10 cellular contexts compared by ENCODE assay signal in genomic region chr10:49053053-49053997, GRCh38.
DNase-seq lines count a peak whose midpoint lies in the region; ATAC-seq, FAIRE-seq and TF ChIP-seq lines count a peak whose summit lies in the region.
"Had no signal": no experiment of that assay in that cellular context is flagged by ENCODE, and none has a peak within 500 bp of the region (broad histone marks: within the 10 kb centered on the region; RNA-seq: fewer than 3 reads in every experiment).

No MANE protein-coding gene starts in this region.

- no peaks in the 10 kb centered on the region for H3K9me3 Mint-ChIP-seq in osteocyte (ENCODE audit: unreplicated experiment)

- H3K27me3 Mint-ChIP-seq in osteocyte (ENCODE audit: unreplicated experiment) = peaks cover 4% of the 10 kb centered on the region

- DNase-seq in RPMI7951 (ENCODE audit: low read depth) (peak; percentile 4), osteocyte (ENCODE audit: extremely low spot score, unreplicated experiment) (peak; percentile 82), NCI-H345 treated with DMSO at 0.1 percent for 48 hours (lab: John Stamatoyannopoulos, UW; ENCODE audit: unreplicated experiment) (no peak), frontal cortex (ENCODE audit: low spot score in 2 of 2) (no peak), KBM-7 (no peak)
- no peak for DNase-seq in effector memory CD4-positive, alpha-beta T cell
- DNase-seq: NCI-H748 treated with DMSO at 0.1 percent for 48 hours; stimulated activated CD4-positive, alpha-beta T cell treated with anti-CD3 and anti-CD28 coated beads, Interleukin-4, amount 100 ng/mL, for 1 hour had no signal

- FAIRE-seq in frontal cortex (lab: Jason Lieb, UNC) = no peak

- H3K36me3 ChIP-seq in effector memory CD4-positive, alpha-beta T cell (ENCODE audit: control insufficient read depth, insufficient read depth, low read length) = no peaks in the 10 kb centered on the region

- no peak overlapping the region for H3K27ac ChIP-seq in effector memory CD4-positive, alpha-beta T cell (ENCODE audit: insufficient read depth, low read length, poor library complexity, severe bottlenecking)

- in situ Hi-C loops in KBM-7 (cut with MboI; ENCODE audit: low pct_unique_long_range_greater_than_20kb, low sequenced_read_pairs) = no loop called here

- ATAC-seq in GM19324 (IDR thresholded peaks at IDR 0.05; ENCODE audit: low FRiP score, unreplicated experiment) = peak; percentile 51
- ATAC-seq in HG02798 (IDR thresholded peaks at IDR 0.05; ENCODE audit: poor library complexity, unreplicated experiment) = peak; percentile 66

- H3K9me3 ChIP-seq in effector memory CD4-positive, alpha-beta T cell (ENCODE audit: control insufficient read depth, low read length) = no peaks in the 10 kb centered on the region

- H3K27me3 ChIP-seq in effector memory CD4-positive, alpha-beta T cell (replicated peaks; ENCODE audit: control insufficient read depth, insufficient read depth, low read length, poor library complexity, severe bottlenecking) = no peaks in the 10 kb centered on the region

- H3K4me1 ChIP-seq in effector memory CD4-positive, alpha-beta T cell (ENCODE audit: control insufficient read depth, insufficient read depth, low read length, poor library complexity, severe bottlenecking) = no peaks in the 10 kb centered on the region

- no peak overlapping the region for H3K27ac Mint-ChIP-seq in osteocyte (ENCODE audit: unreplicated experiment)

- H3K4me3 ChIP-seq in effector memory CD4-positive, alpha-beta T cell (ENCODE audit: insufficient read depth, low read depth, low read length, poor library complexity, severe bottlenecking) = no peak overlapping the region

- no peaks in the 10 kb centered on the region for H3K4me1 Mint-ChIP-seq in osteocyte (ENCODE audit: unreplicated experiment)

- H3K36me3 Mint-ChIP-seq in osteocyte (ENCODE audit: unreplicated experiment) = no peaks in the 10 kb centered on the region

- no peak for TF ChIP-seq CTCF in osteocyte (IDR thresholded peaks at IDR 0.05)

- H3K4me3 Mint-ChIP-seq in osteocyte (ENCODE audit: unreplicated experiment) = no peak overlapping the region

Comparison
In these comparisons a context has a peak if more than half of its experiments do, and no peak if none do; other contexts are left out.
1. DNase-seq: peak in RPMI7951 (single experiment) and osteocyte (single experiment); none in NCI-H345 treated with DMSO at 0.1 percent for 48 hours (single experiment), frontal cortex (0 of 2), KBM-7 (single experiment) and effector memory CD4-positive, alpha-beta T cell (0 of 3).